ENCODE assay signal across 26 cellular contexts in genomic region chr17:45687594-45687993, GRCh38.
"Had no signal": no experiment of that assay in that cellular context is flagged by ENCODE, and none has a peak within 500 bp of the region (broad histone marks: within the 10 kb centered on the region; RNA-seq: fewer than 3 reads in every experiment).

No MANE protein-coding gene starts in this region.

- DNase-seq: activated CD4-positive, alpha-beta T cell treated with anti-CD3 and anti-CD28 coated beads, Interleukin-2, amount 10 ng/mL, durations not matched to agents 24 days and 14 days; activated CD4-positive, alpha-beta T cell treated with anti-CD3 and anti-CD28 coated beads, Interleukin-2, amount 50 U/mL, for 4 hours; activated CD8-positive, alpha-beta T cell treated with anti-CD3 and anti-CD28 coated beads for 36 hours; activated effector memory CD4-positive, alpha-beta T cell treated with anti-CD3 and anti-CD28 coated beads, Interleukin-2, amount 50 U/mL, for 16 hours; activated naive CD4-positive, alpha-beta T cell; activated naive CD4-positive, alpha-beta T cell treated with anti-CD3 and anti-CD28 coated beads, Interleukin-2, amount 50 U/mL, for 16 hours; activated naive CD8-positive, alpha-beta T cell treated with anti-CD3 and anti-CD28 coated beads for 36 hours; activated T-cell treated with anti-CD3 and anti-CD28 coated beads, Interleukin-2, amount 50 U/mL, for 1 hour; activated T-cell treated with anti-CD3 and anti-CD28 coated beads, Interleukin-2, amount 50 U/mL, for 72 hours; amniotic stem cell; aorta; brain microvascular endothelial cell; central memory CD4-positive, alpha-beta T cell; NCI-H1092 treated with DMSO at 0.1 percent for 48 hours; NCI-H1417; NCI-H146; NCI-H2029; NCI-H345; NCI-H526 treated with DMSO at 0.1 percent for 48 hours; NK-92 treated with Interleukin-12 subunit alpha and Interleukin-12 subunit beta, amount 100 ng/mL, for 24 hours; PC-3; Peyer's patch; SIG-M5; SW 1271; T-helper 1 cell; T1000 had no signal
